In genomic region chr14:24086193-24086955, GRCh38 we compare ENCODE assay signal across 1 cellular context.
TF ChIP-seq lines count a peak whose summit lies in the region.

No MANE protein-coding gene starts in this region.

TF ChIP-seq in WTC11, 78 proteins besides CTCF, POLR2A, EP300 and RAD21 (continued from another document):
- TF ChIP-seq STAT6 (CRISPR knock-in tag; conservative IDR thresholded peaks at IDR 0.05; ENCODE audit: low read depth) (no peak), IRF2 (CRISPR knock-in tag; IDR thresholded peaks at IDR 0.05; ENCODE audit: borderline replicate concordance, low read depth) (no peak), SMAD3 (CRISPR knock-in tag; IDR thresholded peaks at IDR 0.05; ENCODE audit: borderline replicate concordance) (no peak), TEAD4 (CRISPR knock-in tag; IDR thresholded peaks at IDR 0.05) (no peak), PRRX2 (CRISPR knock-in tag; IDR thresholded peaks at IDR 0.05) (no peak), HMGXB4 (CRISPR knock-in tag; IDR thresholded peaks at IDR 0.05) (no peak), FOXK1 (CRISPR knock-in tag; IDR thresholded peaks at IDR 0.05) (no peak), E2F5 (CRISPR knock-in tag; IDR thresholded peaks at IDR 0.05) (no peak), ATF6 (CRISPR knock-in tag; IDR thresholded peaks at IDR 0.05) (no peak), PREB (CRISPR knock-in tag; IDR thresholded peaks at IDR 0.05; ENCODE audit: borderline replicate concordance) (no peak)
- TF ChIP-seq, protein P1, sequence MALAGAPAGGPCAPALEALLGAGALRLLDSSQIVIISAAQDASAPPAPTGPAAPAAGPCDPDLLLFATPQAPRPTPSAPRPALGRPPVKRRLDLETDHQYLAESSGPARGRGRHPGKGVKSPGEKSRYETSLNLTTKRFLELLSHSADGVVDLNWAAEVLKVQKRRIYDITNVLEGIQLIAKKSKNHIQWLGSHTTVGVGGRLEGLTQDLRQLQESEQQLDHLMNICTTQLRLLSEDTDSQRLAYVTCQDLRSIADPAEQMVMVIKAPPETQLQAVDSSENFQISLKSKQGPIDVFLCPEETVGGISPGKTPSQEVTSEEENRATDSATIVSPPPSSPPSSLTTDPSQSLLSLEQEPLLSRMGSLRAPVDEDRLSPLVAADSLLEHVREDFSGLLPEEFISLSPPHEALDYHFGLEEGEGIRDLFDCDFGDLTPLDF (CRISPR knock-in tag; IDR thresholded peaks at IDR 0.05) = no peak
- TF ChIP-seq, protein P2, sequence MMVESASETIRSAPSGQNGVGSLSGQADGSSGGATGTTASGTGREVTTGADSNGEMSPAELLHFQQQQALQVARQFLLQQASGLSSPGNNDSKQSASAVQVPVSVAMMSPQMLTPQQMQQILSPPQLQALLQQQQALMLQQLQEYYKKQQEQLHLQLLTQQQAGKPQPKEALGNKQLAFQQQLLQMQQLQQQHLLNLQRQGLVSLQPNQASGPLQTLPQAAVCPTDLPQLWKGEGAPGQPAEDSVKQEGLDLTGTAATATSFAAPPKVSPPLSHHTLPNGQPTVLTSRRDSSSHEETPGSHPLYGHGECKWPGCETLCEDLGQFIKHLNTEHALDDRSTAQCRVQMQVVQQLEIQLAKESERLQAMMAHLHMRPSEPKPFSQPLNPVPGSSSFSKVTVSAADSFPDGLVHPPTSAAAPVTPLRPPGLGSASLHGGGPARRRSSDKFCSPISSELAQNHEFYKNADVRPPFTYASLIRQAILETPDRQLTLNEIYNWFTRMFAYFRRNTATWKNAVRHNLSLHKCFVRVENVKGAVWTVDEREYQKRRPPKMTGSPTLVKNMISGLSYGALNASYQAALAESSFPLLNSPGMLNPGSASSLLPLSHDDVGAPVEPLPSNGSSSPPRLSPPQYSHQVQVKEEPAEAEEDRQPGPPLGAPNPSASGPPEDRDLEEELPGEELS (CRISPR knock-in tag; IDR thresholded peaks at IDR 0.05) = no peak
- TF ChIP-seq, protein P3, sequence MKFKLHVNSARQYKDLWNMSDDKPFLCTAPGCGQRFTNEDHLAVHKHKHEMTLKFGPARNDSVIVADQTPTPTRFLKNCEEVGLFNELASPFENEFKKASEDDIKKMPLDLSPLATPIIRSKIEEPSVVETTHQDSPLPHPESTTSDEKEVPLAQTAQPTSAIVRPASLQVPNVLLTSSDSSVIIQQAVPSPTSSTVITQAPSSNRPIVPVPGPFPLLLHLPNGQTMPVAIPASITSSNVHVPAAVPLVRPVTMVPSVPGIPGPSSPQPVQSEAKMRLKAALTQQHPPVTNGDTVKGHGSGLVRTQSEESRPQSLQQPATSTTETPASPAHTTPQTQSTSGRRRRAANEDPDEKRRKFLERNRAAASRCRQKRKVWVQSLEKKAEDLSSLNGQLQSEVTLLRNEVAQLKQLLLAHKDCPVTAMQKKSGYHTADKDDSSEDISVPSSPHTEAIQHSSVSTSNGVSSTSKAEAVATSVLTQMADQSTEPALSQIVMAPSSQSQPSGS (CRISPR knock-in tag; IDR thresholded peaks at IDR 0.05; ENCODE audit: borderline replicate concordance, low read depth) = no peak
- TF ChIP-seq, protein P4, sequence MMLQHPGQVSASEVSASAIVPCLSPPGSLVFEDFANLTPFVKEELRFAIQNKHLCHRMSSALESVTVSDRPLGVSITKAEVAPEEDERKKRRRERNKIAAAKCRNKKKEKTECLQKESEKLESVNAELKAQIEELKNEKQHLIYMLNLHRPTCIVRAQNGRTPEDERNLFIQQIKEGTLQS (CRISPR knock-in tag; conservative IDR thresholded peaks at IDR 0.05) = no peak
- TF ChIP-seq, protein P5, sequence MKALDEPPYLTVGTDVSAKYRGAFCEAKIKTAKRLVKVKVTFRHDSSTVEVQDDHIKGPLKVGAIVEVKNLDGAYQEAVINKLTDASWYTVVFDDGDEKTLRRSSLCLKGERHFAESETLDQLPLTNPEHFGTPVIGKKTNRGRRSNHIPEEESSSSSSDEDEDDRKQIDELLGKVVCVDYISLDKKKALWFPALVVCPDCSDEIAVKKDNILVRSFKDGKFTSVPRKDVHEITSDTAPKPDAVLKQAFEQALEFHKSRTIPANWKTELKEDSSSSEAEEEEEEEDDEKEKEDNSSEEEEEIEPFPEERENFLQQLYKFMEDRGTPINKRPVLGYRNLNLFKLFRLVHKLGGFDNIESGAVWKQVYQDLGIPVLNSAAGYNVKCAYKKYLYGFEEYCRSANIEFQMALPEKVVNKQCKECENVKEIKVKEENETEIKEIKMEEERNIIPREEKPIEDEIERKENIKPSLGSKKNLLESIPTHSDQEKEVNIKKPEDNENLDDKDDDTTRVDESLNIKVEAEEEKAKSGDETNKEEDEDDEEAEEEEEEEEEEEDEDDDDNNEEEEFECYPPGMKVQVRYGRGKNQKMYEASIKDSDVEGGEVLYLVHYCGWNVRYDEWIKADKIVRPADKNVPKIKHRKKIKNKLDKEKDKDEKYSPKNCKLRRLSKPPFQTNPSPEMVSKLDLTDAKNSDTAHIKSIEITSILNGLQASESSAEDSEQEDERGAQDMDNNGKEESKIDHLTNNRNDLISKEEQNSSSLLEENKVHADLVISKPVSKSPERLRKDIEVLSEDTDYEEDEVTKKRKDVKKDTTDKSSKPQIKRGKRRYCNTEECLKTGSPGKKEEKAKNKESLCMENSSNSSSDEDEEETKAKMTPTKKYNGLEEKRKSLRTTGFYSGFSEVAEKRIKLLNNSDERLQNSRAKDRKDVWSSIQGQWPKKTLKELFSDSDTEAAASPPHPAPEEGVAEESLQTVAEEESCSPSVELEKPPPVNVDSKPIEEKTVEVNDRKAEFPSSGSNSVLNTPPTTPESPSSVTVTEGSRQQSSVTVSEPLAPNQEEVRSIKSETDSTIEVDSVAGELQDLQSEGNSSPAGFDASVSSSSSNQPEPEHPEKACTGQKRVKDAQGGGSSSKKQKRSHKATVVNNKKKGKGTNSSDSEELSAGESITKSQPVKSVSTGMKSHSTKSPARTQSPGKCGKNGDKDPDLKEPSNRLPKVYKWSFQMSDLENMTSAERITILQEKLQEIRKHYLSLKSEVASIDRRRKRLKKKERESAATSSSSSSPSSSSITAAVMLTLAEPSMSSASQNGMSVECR (CRISPR knock-in tag; IDR thresholded peaks at IDR 0.05; ENCODE audit: borderline replicate concordance) = no peak
- TF ChIP-seq, protein P6, sequence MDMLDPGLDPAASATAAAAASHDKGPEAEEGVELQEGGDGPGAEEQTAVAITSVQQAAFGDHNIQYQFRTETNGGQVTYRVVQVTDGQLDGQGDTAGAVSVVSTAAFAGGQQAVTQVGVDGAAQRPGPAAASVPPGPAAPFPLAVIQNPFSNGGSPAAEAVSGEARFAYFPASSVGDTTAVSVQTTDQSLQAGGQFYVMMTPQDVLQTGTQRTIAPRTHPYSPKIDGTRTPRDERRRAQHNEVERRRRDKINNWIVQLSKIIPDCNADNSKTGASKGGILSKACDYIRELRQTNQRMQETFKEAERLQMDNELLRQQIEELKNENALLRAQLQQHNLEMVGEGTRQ (CRISPR knock-in tag; IDR thresholded peaks at IDR 0.05) = no peak
